In genomic region chr11:14070866-14071265, GRCh38 we compare ENCODE assay signal across 16 cellular contexts.
DNase-seq lines count a peak whose midpoint lies in the region; TF ChIP-seq lines count a peak whose summit lies in the region.
"Had no signal": no experiment of that assay in that cellular context is flagged by ENCODE, and none has a peak within 500 bp of the region (broad histone marks: within the 10 kb centered on the region; RNA-seq: fewer than 3 reads in every experiment).

No MANE protein-coding gene starts in this region.

- H3K4me1 ChIP-seq in adipocyte (ENCODE audit: control insufficient read depth, insufficient read depth, low read length) (peaks cover 37% of the 10 kb centered on the region), Caco-2 (no peaks in the 10 kb centered on the region; the same call in 1 of the 2 replicates)
- H3K4me1 ChIP-seq: BLaER1 had no signal

- POLR2A ChIA-PET in Caco-2 (lab: Charles Lee) = no interaction called here

- no peaks in the 10 kb centered on the region for H3K9me3 Mint-ChIP-seq in nephron
- H3K9me3 Mint-ChIP-seq in Caco-2 (ENCODE audit: unreplicated experiment) = no peaks in the 10 kb centered on the region

- TF ChIP-seq CTCF in fibroblast of mammary gland (conservative IDR thresholded peaks at IDR 0.05; ENCODE audit: control insufficient read depth, insufficient read depth, low read depth, low read length) (no peak), nephron (IDR thresholded peaks at IDR 0.05; ENCODE audit: unreplicated experiment in 3 of 3) (no peak), Caco-2 (IDR thresholded peaks at IDR 0.05; ENCODE audit: insufficient read depth in 1 of 2, low read depth in 1 of 2, low read length in 1 of 2, severe bottlenecking in 1 of 2, unreplicated experiment in 1 of 2) (no peak)

- H3K36me3 Mint-ChIP-seq in nephron (ENCODE audit: low read depth) (peaks cover 7% of the 10 kb centered on the region), Caco-2 (ENCODE audit: insufficient read depth, unreplicated experiment) (no peaks in the 10 kb centered on the region)
- H3K36me3 Mint-ChIP-seq: CD14-positive monocyte; CD4-positive, alpha-beta memory T cell; IgD-negative memory B cell had no signal

- peaks cover 5% of the 10 kb centered on the region for H3K27me3 Mint-ChIP-seq in nephron (ENCODE audit: low read depth)
- H3K27me3 Mint-ChIP-seq in Caco-2 (ENCODE audit: insufficient read depth, unreplicated experiment) = no peaks in the 10 kb centered on the region

- CTCF ChIA-PET in Caco-2 (lab: Charles Lee) = no interaction called here

- H3K4me3 ChIP-seq in adipocyte (ENCODE audit: low read length) (no peak overlapping the region), fibroblast of mammary gland (ENCODE audit: control insufficient read depth, low read depth, low read length) (no peak overlapping the region), Caco-2 (ENCODE audit: low read depth, low read length) (no peak overlapping the region)
- H3K4me3 ChIP-seq: BLaER1, GM12878 had no signal

- H3K27me3 ChIP-seq in adipocyte (replicated peaks; ENCODE audit: control insufficient read depth, insufficient read depth, low read length) = no peaks in the 10 kb centered on the region
- no peaks in the 10 kb centered on the region for H3K27me3 ChIP-seq in Caco-2 (replicated peaks; ENCODE audit: control insufficient read depth, insufficient read depth, low read length)
- H3K27me3 ChIP-seq: BLaER1 had no signal

- intact Hi-C loops in Caco-2 (cut with micrococcal nuclease; ENCODE audit: unreplicated experiment) = no loop called here

- H3K4me1 Mint-ChIP-seq in nephron = peaks cover 38% of the 10 kb centered on the region
- H3K4me1 Mint-ChIP-seq in Caco-2 (ENCODE audit: low read depth, unreplicated experiment) = no peaks in the 10 kb centered on the region
- H3K4me1 Mint-ChIP-seq: IgD-negative memory B cell had no signal

- H3K27ac Mint-ChIP-seq in nephron (peak overlapping the region in 2 of 3 experiments; percentile 11 to 57), Caco-2 (ENCODE audit: unreplicated experiment) (no peak overlapping the region)
- H3K27ac Mint-ChIP-seq: H9, IgD-negative memory B cell had no signal

- no TSS peak for BruUV-seq in Caco-2 (replicated peaks; lab: Mats Ljungman, UMichigan)

- H3K9me3 ChIP-seq in adipocyte (ENCODE audit: control insufficient read depth, low read length) (no peaks in the 10 kb centered on the region), Caco-2 (no peaks in the 10 kb centered on the region)
- H3K9me3 ChIP-seq: BLaER1 had no signal

- DNase-seq in adipocyte (ENCODE audit: low read depth) = peak; percentile 40
- peak; percentile 55 for DNase-seq in fibroblast of mammary gland (ENCODE audit: low read depth)
- DNase-seq in NCI-H2107 treated with DMSO at 0.1 percent for 48 hours (lab: John Stamatoyannopoulos, UW; ENCODE audit: unreplicated experiment) = no peak
- DNase-seq in DMS79 (lab: John Stamatoyannopoulos, UW) = no peak
- DNase-seq in Caco-2 = no peak
- DNase-seq in effector CD8-positive, alpha-beta T cell (lab: John Stamatoyannopoulos, UW) = no peak
- DNase-seq: Calu3; CD4-positive, alpha-beta memory T cell; DND-41; EL; H9 had no signal

- H3K36me3 ChIP-seq in adipocyte (ENCODE audit: control insufficient read depth, insufficient read depth, low read length, severe bottlenecking) = no peaks in the 10 kb centered on the region
- H3K36me3 ChIP-seq in Caco-2 (ENCODE audit: control insufficient read depth, insufficient read depth, low read length) = no peaks in the 10 kb centered on the region
- H3K36me3 ChIP-seq: BLaER1 had no signal

- H3K4me3 Mint-ChIP-seq in nephron = no peak overlapping the region
- no peak overlapping the region for H3K4me3 Mint-ChIP-seq in Caco-2 (ENCODE audit: unreplicated experiment)
- H3K4me3 Mint-ChIP-seq: CD14-positive monocyte; CD4-positive, alpha-beta memory T cell; H9; IgD-negative memory B cell had no signal

- H3K9ac ChIP-seq in adipocyte (ENCODE audit: low read length) = peak overlapping the region; percentile 68
- H3K9ac ChIP-seq: BLaER1 had no signal

Comparison
In these comparisons a context has a peak if more than half of its experiments do, and no peak if none do; other contexts are left out.
1. DNase-seq: peak in adipocyte (single experiment) and fibroblast of mammary gland (single experiment); none in NCI-H2107 treated with DMSO at 0.1 percent for 48 hours (single experiment), DMS79 (single experiment), Caco-2 (0 of 2) and effector CD8-positive, alpha-beta T cell (single experiment).